Comparison of ENCODE assay signal across 7 cellular contexts in genomic region chr1:15134285-15134684, GRCh38.
"Had no signal": no experiment of that assay in that cellular context is flagged by ENCODE, and none has a peak within 500 bp of the region (broad histone marks: within the 10 kb centered on the region; RNA-seq: fewer than 3 reads in every experiment).

No MANE protein-coding gene starts in this region.

- H2AFZ ChIP-seq: GM23338 had no signal

- H3K4me3 ChIP-seq: GM23338, HAP-1 had no signal

- H3K27ac ChIP-seq: KMS-11 had no signal

- H3K27ac Mint-ChIP-seq: GM23338 had no signal

- FAIRE-seq: HTR-8/SVneo had no signal

- H3K9me3 ChIP-seq: HAP-1 had no signal

- H3K9ac ChIP-seq: KMS-11 had no signal

- H3K4me2 ChIP-seq: GM23338, KMS-11 had no signal

- H3K4me3 Mint-ChIP-seq: GM23338 had no signal

- H3K4me1 ChIP-seq: HAP-1 had no signal

- H3K36me3 ChIP-seq: HAP-1 had no signal

- DNase-seq: H7, IMR-90, KBM-7 had no signal
